In genomic region chr6:38305995-38306681, GRCh38 we compare ENCODE assay signal across 13 cellular contexts.
DNase-seq lines count a peak whose midpoint lies in the region; ATAC-seq and TF ChIP-seq lines count a peak whose summit lies in the region.
"Had no signal": no experiment of that assay in that cellular context is flagged by ENCODE, and none has a peak within 500 bp of the region (broad histone marks: within the 10 kb centered on the region; RNA-seq: fewer than 3 reads in every experiment).

No MANE protein-coding gene starts in this region.

- no peak overlapping the region for H3K4me3 Mint-ChIP-seq in activated B cell treated with CpG ODN at 0.5 μM for 24 hours
- H3K4me3 Mint-ChIP-seq in activated T-helper 1 cell treated with anti-CD3 and anti-CD28 coated beads, Interleukin-12 subunit alpha, Interleukin-12 subunit beta, Interleukin-2, Interleukin-4 antibody, amounts not matched to agents 30 ng/mL and 10 ng/mL and 1 ng/mL, durations not matched to agents 14 hours and 24 hours and 36 hours: no peak overlapping the region
- H3K4me3 Mint-ChIP-seq: T-helper 1 cell treated with Interleukin-12 subunit alpha and Interleukin-12 subunit beta and Interleukin-4 antibody, amounts not matched to agents 30 μg/mL and 1 μg/mL, for 36 hours had no signal

- H3K4me1 Mint-ChIP-seq in activated B cell treated with CpG ODN at 0.5 μM for 24 hours: peaks cover 26% of the 10 kb centered on the region
- peaks cover 17% of the 10 kb centered on the region for H3K4me1 Mint-ChIP-seq in activated T-helper 1 cell treated with anti-CD3 and anti-CD28 coated beads, Interleukin-12 subunit alpha, Interleukin-12 subunit beta, Interleukin-2, Interleukin-4 antibody, amounts not matched to agents 30 ng/mL and 10 ng/mL and 1 ng/mL, durations not matched to agents 14 hours and 24 hours and 36 hours (ENCODE audit: low read depth)

- DNase-seq in GM13976 (ENCODE audit: low spot score) (peak; percentile 50), activated B cell treated with CpG ODN at 0.5 μM for 24 hours (no peak), coronary artery (ENCODE audit: low spot score) (no peak), omental fat pad (ENCODE audit: low spot score) (no peak)
- no peak for DNase-seq in activated T-helper 1 cell treated with anti-CD3 and anti-CD28 coated beads, Interleukin-12 subunit alpha, Interleukin-12 subunit beta, Interleukin-2, Interleukin-4 antibody, amounts not matched to agents 30 ng/mL and 10 ng/mL and 1 ng/mL, durations not matched to agents 14 hours and 24 hours and 36 hours (ENCODE audit: low spot score)
- DNase-seq: activated CD4-positive, alpha-beta T cell treated with anti-CD3 and anti-CD28 coated beads, Interleukin-2, amount 50 U/mL, for 48 hours; activated naive CD4-positive, alpha-beta T cell; CD8-positive, alpha-beta memory T cell; glutamatergic neuron had no signal

- H3K9me3 Mint-ChIP-seq in activated B cell treated with CpG ODN at 0.5 μM for 24 hours: no peaks in the 10 kb centered on the region
- H3K9me3 Mint-ChIP-seq in activated T-helper 1 cell treated with anti-CD3 and anti-CD28 coated beads, Interleukin-12 subunit alpha, Interleukin-12 subunit beta, Interleukin-2, Interleukin-4 antibody, amounts not matched to agents 30 ng/mL and 10 ng/mL and 1 ng/mL, durations not matched to agents 14 hours and 24 hours and 36 hours: no peaks in the 10 kb centered on the region

- no peak overlapping the region for H3K4me3 ChIP-seq in coronary artery

- H3K27ac Mint-ChIP-seq in activated B cell treated with CpG ODN at 0.5 μM for 24 hours: peak overlapping the region; percentile 38
- H3K27ac Mint-ChIP-seq in activated T-helper 1 cell treated with anti-CD3 and anti-CD28 coated beads, Interleukin-12 subunit alpha, Interleukin-12 subunit beta, Interleukin-2, Interleukin-4 antibody, amounts not matched to agents 30 ng/mL and 10 ng/mL and 1 ng/mL, durations not matched to agents 14 hours and 24 hours and 36 hours: no peak overlapping the region
- H3K27ac Mint-ChIP-seq: CD8-positive, alpha-beta memory T cell; T-helper 1 cell treated with Interleukin-12 subunit alpha and Interleukin-12 subunit beta and Interleukin-4 antibody, amounts not matched to agents 30 μg/mL and 1 μg/mL, for 36 hours had no signal

- POLR2A ChIA-PET in activated B cell treated with CpG ODN at 0.5 μM for 24 hours (lab: Charles Lee): interaction anchor here (1.4 kb wide), 1 partner anchor 487 kb away, joined by 4 read pairs; no protein-coding TSS in a partner anchor

- CTCF ChIA-PET in activated B cell treated with CpG ODN at 0.5 μM for 24 hours (lab: Charles Lee): no interaction called here

- no peaks in the 10 kb centered on the region for H3K36me3 Mint-ChIP-seq in activated B cell treated with CpG ODN at 0.5 μM for 24 hours (ENCODE audit: low read depth)
- no peaks in the 10 kb centered on the region for H3K36me3 Mint-ChIP-seq in activated T-helper 1 cell treated with anti-CD3 and anti-CD28 coated beads, Interleukin-12 subunit alpha, Interleukin-12 subunit beta, Interleukin-2, Interleukin-4 antibody, amounts not matched to agents 30 ng/mL and 10 ng/mL and 1 ng/mL, durations not matched to agents 14 hours and 24 hours and 36 hours (ENCODE audit: low read depth)

- TF ChIP-seq CTCF in GM13976 (IDR thresholded peaks at IDR 0.05; ENCODE audit: borderline replicate concordance, control extremely low read depth, extremely low read depth, insufficient read depth, missing control alignments) (no peak), activated B cell treated with CpG ODN at 0.5 μM for 24 hours (IDR thresholded peaks at IDR 0.05) (no peak), coronary artery (IDR thresholded peaks at IDR 0.05) (no peak), omental fat pad (IDR thresholded peaks at IDR 0.05) (no peak)

- peak; percentile 56 for ATAC-seq in GM19438 (IDR thresholded peaks at IDR 0.05; ENCODE audit: low read depth, unreplicated experiment)
- ATAC-seq in HG03064 (IDR thresholded peaks at IDR 0.05; ENCODE audit: low read depth, unreplicated experiment): peak; percentile 70
- peak; percentile 28 for ATAC-seq in activated B cell treated with CpG ODN at 0.5 μM for 24 hours (ENCODE audit: low read depth)
- ATAC-seq in omental fat pad (ENCODE audit: low FRiP score): no peak
- ATAC-seq in HG02884 (IDR thresholded peaks at IDR 0.05; ENCODE audit: unreplicated experiment): no peak

- H3K27ac ChIP-seq in coronary artery: no peak overlapping the region

- intact Hi-C loops in activated B cell treated with CpG ODN at 0.5 μM for 24 hours (cut with micrococcal nuclease): no loop called here
- intact Hi-C loops in activated T-helper 1 cell treated with anti-CD3 and anti-CD28 coated beads, Interleukin-12 subunit alpha, Interleukin-12 subunit beta, Interleukin-2, Interleukin-4 antibody, amounts not matched to agents 30 ng/mL and 10 ng/mL and 1 ng/mL, durations not matched to agents 14 hours and 24 hours and 36 hours (cut with micrococcal nuclease): no loop called here

- in situ Hi-C loops in GM13976 (cut with MboI; ENCODE audit: low sequenced_read_pairs, unreplicated experiment): no loop called here

- H3K27me3 Mint-ChIP-seq in activated B cell treated with CpG ODN at 0.5 μM for 24 hours: no peaks in the 10 kb centered on the region
- no peaks in the 10 kb centered on the region for H3K27me3 Mint-ChIP-seq in activated T-helper 1 cell treated with anti-CD3 and anti-CD28 coated beads, Interleukin-12 subunit alpha, Interleukin-12 subunit beta, Interleukin-2, Interleukin-4 antibody, amounts not matched to agents 30 ng/mL and 10 ng/mL and 1 ng/mL, durations not matched to agents 14 hours and 24 hours and 36 hours (ENCODE audit: insufficient read depth)
- H3K27me3 Mint-ChIP-seq: CD8-positive, alpha-beta memory T cell had no signal

Comparison
In these comparisons a context has a peak if more than half of its experiments do, and no peak if none do; other contexts are left out.
1. ATAC-seq: peak in GM19438 (single experiment), HG03064 (single experiment) and activated B cell treated with CpG ODN at 0.5 μM for 24 hours (single experiment); none in omental fat pad (single experiment) and HG02884 (single experiment).